ENCODE assay signal across 12 cellular contexts in the genomic region with DNA sequence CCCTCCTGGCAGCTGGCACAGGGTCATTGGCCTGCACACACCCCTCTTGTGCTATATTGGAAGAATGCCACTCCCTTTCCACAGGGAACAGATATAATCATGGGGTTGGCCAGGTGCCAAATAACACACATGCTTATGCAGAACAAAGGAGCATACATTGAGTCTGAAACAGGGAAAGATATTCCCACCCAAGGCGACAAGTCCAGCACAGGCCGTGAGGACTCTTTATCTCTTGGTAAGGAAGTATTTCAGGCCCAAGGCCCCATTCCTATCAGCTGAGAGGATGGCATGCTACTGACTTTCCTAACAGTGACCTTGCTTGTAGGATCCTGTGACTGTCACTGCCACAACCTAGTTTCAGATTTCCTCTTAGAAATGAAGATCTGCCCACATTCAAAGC. TPM values are rescaled to one million over a fixed set of nuclear protein-coding genes. Genes with fewer than 3 reads are reported as not detected.
A peak's percentile ranks its signal among the peaks of the same experiment; 100 is the strongest.
DNase-seq lines count a peak whose midpoint lies in the region; ATAC-seq and TF ChIP-seq lines count a peak whose summit lies in the region.
"Had no signal": no experiment of that assay in that cellular context is flagged by ENCODE, and none has a peak within 500 bp of the region (broad histone marks: within the 10 kb centered on the region; RNA-seq: fewer than 3 reads in every experiment).

No MANE protein-coding gene starts in this region.

- no peaks in the 10 kb centered on the region for H3K36me3 ChIP-seq in BE2C
- no peaks in the 10 kb centered on the region for H3K36me3 ChIP-seq in mesendoderm (ENCODE audit: control insufficient read depth, insufficient read depth, low read length)
- H3K36me3 ChIP-seq in gastroesophageal sphincter = no peaks in the 10 kb centered on the region
- no peaks in the 10 kb centered on the region for H3K36me3 ChIP-seq in HAP-1 (replicated peaks)

- H3K18ac ChIP-seq in mesendoderm (ENCODE audit: low read length) = no peak overlapping the region

- no peak overlapping the region for H3K4ac ChIP-seq in mesendoderm (ENCODE audit: low read depth, low read length)

- no CpG with 5 or more reads among the region's 2 CpGs for WGBS in mesendoderm (ENCODE audit: extremely low coverage, insufficient coverage, low lambda C conversion rate)
- 46 to 50% methylated on average over 1 to 2 of the region's 2 CpGs for WGBS in gastroesophageal sphincter (ENCODE audit: low coverage in 1 of 2), 2 donors

- no peak overlapping the region for H3K4me2 ChIP-seq in mesendoderm (ENCODE audit: low read length)

- no peak overlapping the region for H2AK5ac ChIP-seq in mesendoderm (ENCODE audit: low read length)

- DNase-seq in BE2C = peak; percentile 14
- DNase-seq in EH (ENCODE audit: low read depth) = peak; percentile 33
- peak; percentile 5 for DNase-seq in NCI-H510A treated with DMSO at 0.1 percent for 48 hours (lab: John Stamatoyannopoulos, UW)
- peak; percentile 33 for DNase-seq in mesendoderm
- DNase-seq in activated naive CD4-positive, alpha-beta T cell treated with anti-CD3 and anti-CD28 coated beads, Interleukin-2, amount 50 U/mL, for 16 hours = no peak
- no peak for DNase-seq in HAP-1 (ENCODE audit: low spot score in 2 of 2)
- DNase-seq: activated CD4-positive, alpha-beta T cell treated with anti-CD3 and anti-CD28 coated beads for 36 hours had no signal

- in situ Hi-C loops in HAP-1 (cut with MboI; ENCODE audit: low sequenced_read_pairs) = no loop called here

- no peak overlapping the region for H4K5ac ChIP-seq in mesendoderm (ENCODE audit: low read length)

- no peak overlapping the region for H3K9ac ChIP-seq in mesendoderm (ENCODE audit: low read length)

- H3K56ac ChIP-seq in mesendoderm (ENCODE audit: low read length) = no peak overlapping the region

- TF ChIP-seq EP300 in gastroesophageal sphincter (IDR thresholded peaks at IDR 0.05) = no peak

- H2BK15ac ChIP-seq in mesendoderm (replicated peaks; ENCODE audit: low read depth) = no peak overlapping the region

- H3K27me3 ChIP-seq in BE2C (no peaks in the 10 kb centered on the region), mesendoderm (ENCODE audit: insufficient read depth, low read length, poor library complexity) (no peaks in the 10 kb centered on the region), gastroesophageal sphincter (no peaks in the 10 kb centered on the region), HAP-1 (ENCODE audit: low read depth) (no peaks in the 10 kb centered on the region)

- TF ChIP-seq CTCF in BE2C (IDR thresholded peaks at IDR 0.05; ENCODE audit: low read depth, low read length) (no peak), gastroesophageal sphincter (IDR thresholded peaks at IDR 0.05) (no peak)

- H3K27ac ChIP-seq in mesendoderm (ENCODE audit: low read depth, low read length) (no peak overlapping the region), gastroesophageal sphincter (peak overlapping the region in 2 of 4 donors; percentile 10 to 22)

- no peak overlapping the region for H2BK120ac ChIP-seq in mesendoderm (ENCODE audit: low read depth, low read length)

- ATAC-seq in GM18867 (IDR thresholded peaks at IDR 0.05; ENCODE audit: unreplicated experiment) (no peak), gastroesophageal sphincter (no peak)
- ATAC-seq: activated CD4-positive, alpha-beta T cell treated with anti-CD3 and anti-CD28 coated beads for 36 hours had no signal

- H2BK5ac ChIP-seq in mesendoderm (ENCODE audit: low read length) = no peak overlapping the region

- H3K23ac ChIP-seq in mesendoderm (ENCODE audit: low read length) = no peak overlapping the region

- H3K79me1 ChIP-seq in mesendoderm (ENCODE audit: low read length) = no peaks in the 10 kb centered on the region

- TF ChIP-seq POLR2A in gastroesophageal sphincter (IDR thresholded peaks at IDR 0.05) = no peak

- H3K4me1 ChIP-seq in BE2C = no peaks in the 10 kb centered on the region
- H3K4me1 ChIP-seq in mesendoderm (ENCODE audit: control insufficient read depth, low read depth, low read length) = no peaks in the 10 kb centered on the region
- peaks cover 0 to 13% (median 5%) of the 10 kb centered on the region in 3 donors for H3K4me1 ChIP-seq in gastroesophageal sphincter
- H3K4me1 ChIP-seq in HAP-1 = no peaks in the 10 kb centered on the region

- no peak overlapping the region for H3K4me3 ChIP-seq in BE2C (ENCODE audit: low read depth, low read length)
- H3K4me3 ChIP-seq in mesendoderm (ENCODE audit: low read length) = no peak overlapping the region
- no peak overlapping the region for H3K4me3 ChIP-seq in gastroesophageal sphincter
- H3K4me3 ChIP-seq in HAP-1 = no peak overlapping the region

- no peaks in the 10 kb centered on the region for H3K79me2 ChIP-seq in mesendoderm (ENCODE audit: control insufficient read depth, insufficient read depth, low read length)

- no peak overlapping the region for H4K8ac ChIP-seq in mesendoderm (ENCODE audit: low read depth, low read length)

- H3K9me3 ChIP-seq in BE2C (no peaks in the 10 kb centered on the region), gastroesophageal sphincter (no peaks in the 10 kb centered on the region), HAP-1 (no peaks in the 10 kb centered on the region)

RNA-seq across cellular contexts. Expression of a gene that starts 59.0 kb away (rescaled TPM):
- polyA plus RNA-seq in BE2C (2012; ENCODE audit: insufficient read depth, insufficient read length, low read depth) = 2.0 TPM
- polyA plus RNA-seq in mesendoderm (2013, experiment 1 of 2) = 4.3 TPM
- polyA plus RNA-seq in mesendoderm (2013, experiment 2 of 2) = 4.6 TPM
- 10 to 100 TPM; 29.3 to 55.7 (median 44.0) TPM for total RNA-seq in gastroesophageal sphincter
- total RNA-seq: activated CD4-positive, alpha-beta T cell treated with anti-CD3 and anti-CD28 coated beads for 36 hours; activated T-helper 1 cell treated with anti-CD3 and anti-CD28 coated beads, Interleukin-12 subunit alpha, Interleukin-12 subunit beta, Interleukin-2, Interleukin-4 antibody, amounts not matched to agents 30 ng/mL and 10 ng/mL and 1 ng/mL, durations not matched to agents 14 hours and 24 hours and 36 hours; B cell; T-helper 1 cell treated with Interleukin-12 subunit alpha and Interleukin-12 subunit beta and Interleukin-4 antibody, amounts not matched to agents 30 ng/mL and 1 ng/mL, for 36 hours had no signal

Comparison
In these comparisons a context has a peak if more than half of its experiments do, and no peak if none do; other contexts are left out.
1. DNase-seq: peak in BE2C (single experiment), EH (single experiment), NCI-H510A treated with DMSO at 0.1 percent for 48 hours (single experiment) and mesendoderm (single experiment); none in activated naive CD4-positive, alpha-beta T cell treated with anti-CD3 and anti-CD28 coated beads, Interleukin-2, amount 50 U/mL, for 16 hours (single experiment) and HAP-1 (0 of 2).